21 cellular contexts compared by ENCODE assay signal in genomic region chr5:116419258-116419657, GRCh38.
"Had no signal": no experiment of that assay in that cellular context is flagged by ENCODE, and none has a peak within 500 bp of the region (broad histone marks: within the 10 kb centered on the region; RNA-seq: fewer than 3 reads in every experiment).

No MANE protein-coding gene starts in this region.

- DNase-seq: effector memory CD4-positive, alpha-beta T cell; foreskin keratinocyte; heart left ventricle; left cardiac atrium; left ventricle myocardium superior; lower lobe of right lung; nucleus accumbens; sigmoid colon; stimulated activated CD4-positive, alpha-beta T cell treated with anti-CD3 and anti-CD28 coated beads, Interleukin-2, amount 100 ng/mL, for 24 hours; stimulated activated CD4-positive, alpha-beta T cell treated with anti-CD3 and anti-CD28 coated beads, Interleukin-4, amount 100 ng/mL, for 24 hours; stimulated activated naive CD4-positive, alpha-beta T cell treated with Interleukin-2 at 50 U/mL for 16 hours; stomach; trophoblast cell had no signal

- H3K27ac ChIP-seq: esophagus muscularis mucosa, foreskin keratinocyte, gastroesophageal sphincter, hepatocyte, lower lobe of right lung, neural progenitor cell, prostate gland, right atrium auricular region, sigmoid colon, stomach, thyroid gland, vagina had no signal

- H3K4me1 ChIP-seq: esophagus muscularis mucosa, foreskin keratinocyte, gastroesophageal sphincter, lower lobe of right lung, neural progenitor cell, right atrium auricular region, vagina had no signal

- H3K9me3 ChIP-seq: esophagus muscularis mucosa, gastroesophageal sphincter, heart left ventricle, lower lobe of right lung, prostate gland, right atrium auricular region, sigmoid colon, stomach, thyroid gland, vagina had no signal

- H3K4me2 ChIP-seq: hepatocyte, neural progenitor cell had no signal

- H3K27me3 ChIP-seq: esophagus muscularis mucosa, foreskin keratinocyte, gastroesophageal sphincter, heart left ventricle, hepatocyte, neural progenitor cell, right atrium auricular region, sigmoid colon, stomach, thyroid gland, vagina had no signal

- H3K36me3 ChIP-seq: esophagus muscularis mucosa, gastroesophageal sphincter, lower lobe of right lung, neural progenitor cell, prostate gland, right atrium auricular region, sigmoid colon, stomach, thyroid gland, vagina had no signal

- H3K9ac ChIP-seq: neural progenitor cell had no signal

- H3K4me3 ChIP-seq: esophagus muscularis mucosa, gastroesophageal sphincter, heart left ventricle, hepatocyte, lower lobe of right lung, neural progenitor cell, prostate gland, right atrium auricular region, sigmoid colon, stomach, thyroid gland, vagina had no signal
